ENCODE assay signal across 8 cellular contexts in genomic region chr6:142945446-142946180, GRCh38. TPM values are rescaled to one million over a fixed set of nuclear protein-coding genes. Genes with fewer than 3 reads are reported as not detected.
DNase-seq lines count a peak whose midpoint lies in the region; ATAC-seq and TF ChIP-seq lines count a peak whose summit lies in the region.

No MANE protein-coding gene starts in this region.

- H3K27ac Mint-ChIP-seq in T-helper 1 cell treated with Interleukin-12 subunit alpha and Interleukin-12 subunit beta and Interleukin-4 antibody, amounts not matched to agents 30 μg/mL and 1 μg/mL, for 36 hours = peak overlapping the region; percentile 89

- H3K9ac ChIP-seq in skeletal muscle tissue (ENCODE audit: low read depth in 1 of 3, low read length in 3 of 3) = peak overlapping the region; percentile 99 to 100 (median 100)

- H3K27me3 ChIP-seq in iPS DF 6.9 (ENCODE audit: control insufficient read depth, insufficient read depth, low read length) (no peaks in the 10 kb centered on the region), skeletal muscle tissue (ENCODE audit: control insufficient read depth in 3 of 3, insufficient read depth in 3 of 3, low read length in 3 of 3) (no peaks in the 10 kb centered on the region)

- H3K9me3 ChIP-seq in iPS DF 6.9 (ENCODE audit: control insufficient read depth, insufficient read depth, low read length) = no peaks in the 10 kb centered on the region
- no peaks in the 10 kb centered on the region for H3K9me3 ChIP-seq in skeletal muscle tissue (ENCODE audit: control insufficient read depth in 3 of 3, low read length in 3 of 3)

- H3K9me3 Mint-ChIP-seq in T-helper 1 cell treated with Interleukin-12 subunit alpha and Interleukin-12 subunit beta and Interleukin-4 antibody, amounts not matched to agents 30 μg/mL and 1 μg/mL, for 36 hours = no peaks in the 10 kb centered on the region

- peaks cover 42% of the 10 kb centered on the region for H3K4me1 Mint-ChIP-seq in T-helper 1 cell treated with Interleukin-12 subunit alpha and Interleukin-12 subunit beta and Interleukin-4 antibody, amounts not matched to agents 30 μg/mL and 1 μg/mL, for 36 hours (ENCODE audit: low read depth)

- DNase-seq in NCI-H2107 treated with DMSO at 0.1 percent for 48 hours (lab: John Stamatoyannopoulos, UW; ENCODE audit: unreplicated experiment) (peak; percentile 58), NCI-H2107 (lab: John Stamatoyannopoulos, UW) (no peak), astrocyte of the cerebellum (ENCODE audit: low read depth) (no peak), iPS DF 6.9 (ENCODE audit: low read depth, low spot score) (no peak), NCI-H2029 (lab: John Stamatoyannopoulos, UW) (no peak)

- H3K27me3 Mint-ChIP-seq in T-helper 1 cell treated with Interleukin-12 subunit alpha and Interleukin-12 subunit beta and Interleukin-4 antibody, amounts not matched to agents 30 μg/mL and 1 μg/mL, for 36 hours (ENCODE audit: low read depth) = no peaks in the 10 kb centered on the region

- H3K4me3 Mint-ChIP-seq in T-helper 1 cell treated with Interleukin-12 subunit alpha and Interleukin-12 subunit beta and Interleukin-4 antibody, amounts not matched to agents 30 μg/mL and 1 μg/mL, for 36 hours = peak overlapping the region; percentile 92

- no CpG with 5 or more reads among the region's 75 CpGs for WGBS in iPS DF 6.9 (ENCODE audit: insufficient coverage, insufficient read length)

- H3K4me3 ChIP-seq in astrocyte of the cerebellum (ENCODE audit: low read depth, low read length) (peak overlapping the region; percentile 90), iPS DF 6.9 (ENCODE audit: low read length) (peak overlapping the region; percentile 91), skeletal muscle tissue (ENCODE audit: low read length in 3 of 3) (peak overlapping the region; percentile 94 to 98 (median 98))

- no peaks in the 10 kb centered on the region for H3K36me3 ChIP-seq in iPS DF 6.9 (ENCODE audit: control insufficient read depth, insufficient read depth, low read length)
- H3K36me3 ChIP-seq in skeletal muscle tissue (ENCODE audit: control insufficient read depth in 3 of 3, insufficient read depth in 3 of 3, low read length in 3 of 3) = no peaks in the 10 kb centered on the region

- H3K27ac ChIP-seq in iPS DF 6.9 (ENCODE audit: low read length) (no peak overlapping the region), skeletal muscle tissue (ENCODE audit: low read depth, low read length) (peak overlapping the region; percentile 99)

- TF ChIP-seq CTCF in astrocyte of the cerebellum (IDR thresholded peaks at IDR 0.05; ENCODE audit: low read depth, low read length, missing control alignments) = no peak

- in situ Hi-C loops in astrocyte of the cerebellum (cut with HindIII; ENCODE audit: low sequenced_read_pairs) = no loop called here

- peak; percentile 13 for ATAC-seq in HG03139 (IDR thresholded peaks at IDR 0.05; ENCODE audit: unreplicated experiment)

- H3K4me1 ChIP-seq in iPS DF 6.9 (ENCODE audit: control insufficient read depth, insufficient read depth, low read length) = no peaks in the 10 kb centered on the region
- peaks cover 24 to 26% (median 25%) of the 10 kb centered on the region in 3 donors for H3K4me1 ChIP-seq in skeletal muscle tissue (ENCODE audit: control insufficient read depth in 3 of 3, insufficient read depth in 3 of 3, low read length in 3 of 3)

- peaks cover 2% of the 10 kb centered on the region for H3K36me3 Mint-ChIP-seq in T-helper 1 cell treated with Interleukin-12 subunit alpha and Interleukin-12 subunit beta and Interleukin-4 antibody, amounts not matched to agents 30 μg/mL and 1 μg/mL, for 36 hours (ENCODE audit: low read depth)

RNA-seq across cellular contexts. Expression of gene HIVEP2, which starts 0.6 kb away (rescaled TPM):
- total RNA-seq in skeletal muscle tissue = 17.7 TPM
